In the genomic region with DNA sequence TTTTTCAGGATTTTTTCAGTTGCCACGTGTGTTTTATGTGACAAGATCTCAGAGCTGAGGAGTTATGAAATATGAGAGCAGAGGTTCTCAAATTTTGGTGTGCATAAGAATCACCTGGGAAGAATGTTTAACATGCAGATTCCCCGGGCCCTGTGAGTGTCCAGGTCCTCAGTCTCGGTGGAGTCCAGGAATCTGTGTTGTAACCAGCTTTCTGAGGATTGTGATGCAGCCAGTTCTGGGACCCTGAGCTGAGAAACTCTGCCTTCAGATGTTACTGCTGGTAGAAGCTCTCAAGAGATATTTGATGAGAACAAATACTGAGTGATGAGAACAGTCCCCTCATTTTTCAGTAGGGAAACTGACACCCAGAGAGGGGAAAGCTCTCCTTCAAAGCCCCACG, we compare ENCODE assay signal across 22 cellular contexts.
"Had no signal": no experiment of that assay in that cellular context is flagged by ENCODE, and none has a peak within 500 bp of the region (broad histone marks: within the 10 kb centered on the region; RNA-seq: fewer than 3 reads in every experiment).

No MANE protein-coding gene starts in this region.

- H3K9ac ChIP-seq: SK-N-SH had no signal

- H3K36me3 ChIP-seq: MG63 had no signal

- H3K4me3 ChIP-seq: MG63 had no signal

- H3K4me2 ChIP-seq: SK-N-SH had no signal

- DNase-seq: IMR-90, Karpas-422, KG1, MG63, NCI-H1092, NCI-H1105 treated with DMSO at 0.1 percent for 48 hours, NCI-H1417 treated with DMSO at 0.1 percent for 48 hours, NCI-H146, NCI-H1694 treated with DMSO at 0.1 percent for 48 hours, NCI-H1930, NCI-H2081, NCI-H2107, NCI-H226, NCI-H446, NCI-H510A, NCI-H524 treated with DMSO at 0.1 percent for 48 hours, NCI-H69, NCI-H774, SHP77, SK-N-SH had no signal

- H3K27ac ChIP-seq: RWPE1 had no signal

- H3K27me3 ChIP-seq: MG63 had no signal

- H3K9me3 ChIP-seq: MG63, SK-N-SH had no signal

- FAIRE-seq: HepG2 had no signal
